Comparison of ENCODE assay signal across 19 cellular contexts in genomic region chr20:60857708-60858107, GRCh38.
DNase-seq lines count a peak whose midpoint lies in the region; ATAC-seq and TF ChIP-seq lines count a peak whose summit lies in the region.
"Had no signal": no experiment of that assay in that cellular context is flagged by ENCODE, and none has a peak within 500 bp of the region (broad histone marks: within the 10 kb centered on the region; RNA-seq: fewer than 3 reads in every experiment).

No MANE protein-coding gene starts in this region.

- H3K4me3 Mint-ChIP-seq in HFFc6: no peak overlapping the region
- no peak overlapping the region for H3K4me3 Mint-ChIP-seq in activated CD8-positive, alpha-beta T cell treated with anti-CD3 and anti-CD28 coated beads, Interleukin-2, amount 10 ng/mL, durations not matched to agents 7 days and 5 days

- no peak for ATAC-seq in HG02885 (IDR thresholded peaks at IDR 0.05; ENCODE audit: poor library complexity, unreplicated experiment)
- ATAC-seq in stimulated activated naive CD8-positive, alpha-beta T cell treated with anti-CD3 and anti-CD28 coated beads, Interleukin-15, Interleukin-2, amounts not matched to agents 100 U/mL and 50 U/mL, for 24 hours: no peak
- no peak for ATAC-seq in activated CD8-positive, alpha-beta T cell treated with anti-CD3 and anti-CD28 coated beads, Interleukin-2, amount 10 ng/mL, durations not matched to agents 7 days and 5 days

- H2BK12ac ChIP-seq in mesenchymal stem cell (ENCODE audit: low read length in 2 of 2): no peak overlapping the region

- in situ Hi-C loops in astrocyte of the spinal cord (cut with HindIII; ENCODE audit: low sequenced_read_pairs): no loop called here

- H3K4ac ChIP-seq in mesenchymal stem cell (ENCODE audit: low read depth in 1 of 2, low read length in 2 of 2): no peak overlapping the region

- CTCF ChIA-PET in activated CD8-positive, alpha-beta T cell treated with anti-CD3 and anti-CD28 coated beads, Interleukin-2, amount 10 ng/mL, durations not matched to agents 7 days and 5 days (lab: Charles Lee): no interaction called here

- H3K18ac ChIP-seq in mesenchymal stem cell (ENCODE audit: low read depth in 1 of 2, low read length in 2 of 2): no peak overlapping the region

- no peak overlapping the region for H3K14ac ChIP-seq in mesenchymal stem cell (ENCODE audit: low read length in 2 of 2)

- peak overlapping the region; percentile 30 for H3K9ac ChIP-seq in mesenchymal stem cell (ENCODE audit: low read length)

- no peak overlapping the region for H2AFZ ChIP-seq in mesenchymal stem cell (ENCODE audit: low read depth, low read length)

- TF ChIP-seq CTCF in AG09309 (IDR thresholded peaks at IDR 0.05; ENCODE audit: control insufficient read depth, insufficient read depth, low read depth, low read length, missing control alignments): no peak
- no peak for TF ChIP-seq CTCF in HFFc6 (IDR thresholded peaks at IDR 0.05)
- TF ChIP-seq CTCF in astrocyte of the spinal cord (IDR thresholded peaks at IDR 0.05; ENCODE audit: low read depth, low read length): no peak

- no peaks in the 10 kb centered on the region for H3K36me3 ChIP-seq in mesenchymal stem cell (ENCODE audit: control insufficient read depth in 1 of 2, insufficient read depth in 2 of 2, low read depth in 1 of 2, low read length in 2 of 2)
- H3K36me3 ChIP-seq: ovary, thoracic aorta had no signal

- H3K4me2 ChIP-seq in mesenchymal stem cell (ENCODE audit: low read length, poor library complexity, severe bottlenecking): no peak overlapping the region

- WGBS in mesenchymal stem cell: 58% methylated on average over 5 of the region's 6 CpGs

- POLR2A ChIA-PET in activated CD8-positive, alpha-beta T cell treated with anti-CD3 and anti-CD28 coated beads, Interleukin-2, amount 10 ng/mL, durations not matched to agents 7 days and 5 days (lab: Charles Lee): no interaction called here

- no peak overlapping the region for H4K8ac ChIP-seq in mesenchymal stem cell (ENCODE audit: low read length)

- no peak overlapping the region for H2BK120ac ChIP-seq in mesenchymal stem cell (ENCODE audit: low read depth, low read length)

- no peaks in the 10 kb centered on the region for H3K79me1 ChIP-seq in mesenchymal stem cell (replicated peaks; ENCODE audit: low read length, poor library complexity, severe bottlenecking)

- H4K91ac ChIP-seq in mesenchymal stem cell (ENCODE audit: low read length): no peak overlapping the region

- no peak overlapping the region for H2BK15ac ChIP-seq in mesenchymal stem cell (ENCODE audit: low read depth, poor library complexity, severe bottlenecking)

- no peak overlapping the region for H3K27ac Mint-ChIP-seq in HFFc6
- no peak overlapping the region for H3K27ac Mint-ChIP-seq in activated CD8-positive, alpha-beta T cell treated with anti-CD3 and anti-CD28 coated beads, Interleukin-2, amount 10 ng/mL, durations not matched to agents 7 days and 5 days

- DNase-seq in AG09309 (ENCODE audit: low read depth) (peak; percentile 3), HFFc6 (peak; percentile 1), astrocyte of the spinal cord (ENCODE audit: low read depth, low spot score) (peak; percentile 38), mesenchymal stem cell (peak; percentile 43)
- DNase-seq in stimulated activated naive CD8-positive, alpha-beta T cell treated with anti-CD3 and anti-CD28 coated beads, Interleukin-15, Interleukin-2, amounts not matched to agents 100 U/mL and 50 U/mL, for 24 hours: no peak
- DNase-seq in activated CD4-positive, CD25-positive, alpha-beta regulatory T cell (lab: John Stamatoyannopoulos, UW): no peak
- no peak for DNase-seq in activated CD8-positive, alpha-beta T cell treated with anti-CD3 and anti-CD28 coated beads, Interleukin-2, amount 10 ng/mL, durations not matched to agents 7 days and 5 days
- DNase-seq: activated gamma-delta T cell, anterior cingulate cortex, head of caudate nucleus, KG1, NCI-H1436, ovary, T-helper 1 cell had no signal

- no peak overlapping the region for H3K23ac ChIP-seq in mesenchymal stem cell (ENCODE audit: low read length in 2 of 2)

- H3K9me3 Mint-ChIP-seq in HFFc6: peaks cover 29% of the 10 kb centered on the region
- H3K9me3 Mint-ChIP-seq in activated CD8-positive, alpha-beta T cell treated with anti-CD3 and anti-CD28 coated beads, Interleukin-2, amount 10 ng/mL, durations not matched to agents 7 days and 5 days (ENCODE audit: insufficient read depth): no peaks in the 10 kb centered on the region

- no peak overlapping the region for H3K27ac ChIP-seq in mesenchymal stem cell (ENCODE audit: low read length, poor library complexity, severe bottlenecking)
- H3K27ac ChIP-seq: C4-2B, coronary artery, ovary, skin epidermis, thoracic aorta had no signal

- no peak overlapping the region for H2BK5ac ChIP-seq in mesenchymal stem cell (ENCODE audit: low read depth, low read length, poor library complexity, severe bottlenecking)

- no peak overlapping the region for H3K4me3 ChIP-seq in AG09309 (ENCODE audit: control insufficient read depth, low read depth, low read length)
- no peak overlapping the region for H3K4me3 ChIP-seq in astrocyte of the spinal cord (ENCODE audit: low read depth, low read length)
- peak overlapping the region in 1 of 2 experiments; percentile 39 for H3K4me3 ChIP-seq in mesenchymal stem cell (ENCODE audit: insufficient read depth in 1 of 2, low read depth in 1 of 2, low read length in 2 of 2)
- H3K4me3 ChIP-seq: coronary artery, ovary, skin epidermis, thoracic aorta had no signal

- H3K36me3 Mint-ChIP-seq in HFFc6 (ENCODE audit: low read depth): no peaks in the 10 kb centered on the region
- H3K36me3 Mint-ChIP-seq in activated CD8-positive, alpha-beta T cell treated with anti-CD3 and anti-CD28 coated beads, Interleukin-2, amount 10 ng/mL, durations not matched to agents 7 days and 5 days (ENCODE audit: low read depth): no peaks in the 10 kb centered on the region

- no peaks in the 10 kb centered on the region for H3K4me1 Mint-ChIP-seq in HFFc6 (ENCODE audit: low read depth)
- H3K4me1 Mint-ChIP-seq in activated CD8-positive, alpha-beta T cell treated with anti-CD3 and anti-CD28 coated beads, Interleukin-2, amount 10 ng/mL, durations not matched to agents 7 days and 5 days (ENCODE audit: low read depth): no peaks in the 10 kb centered on the region

- H3K27me3 Mint-ChIP-seq in HFFc6 (ENCODE audit: insufficient read depth): no peaks in the 10 kb centered on the region
- no peaks in the 10 kb centered on the region for H3K27me3 Mint-ChIP-seq in activated CD8-positive, alpha-beta T cell treated with anti-CD3 and anti-CD28 coated beads, Interleukin-2, amount 10 ng/mL, durations not matched to agents 7 days and 5 days (ENCODE audit: low read depth)

- peaks cover 5% of the 10 kb centered on the region for H3K9me3 ChIP-seq in mesenchymal stem cell (ENCODE audit: control insufficient read depth, low read length)
- H3K9me3 ChIP-seq: ovary, thoracic aorta had no signal

- H2AK5ac ChIP-seq in mesenchymal stem cell (ENCODE audit: low read length, severe bottlenecking): no peak overlapping the region

- no peaks in the 10 kb centered on the region for H3K27me3 ChIP-seq in mesenchymal stem cell (ENCODE audit: control insufficient read depth in 1 of 2, insufficient read depth in 1 of 2, low read length in 2 of 2)
- H3K27me3 ChIP-seq: ovary had no signal

- H3K4me1 ChIP-seq in mesenchymal stem cell (ENCODE audit: control insufficient read depth, insufficient read depth, low read depth, low read length): no peaks in the 10 kb centered on the region

Comparison
In these comparisons a context has a peak if more than half of its experiments do, and no peak if none do; other contexts are left out.
1. DNase-seq: peak in AG09309 (single experiment), HFFc6 (single experiment), astrocyte of the spinal cord (single experiment) and mesenchymal stem cell (single experiment); none in stimulated activated naive CD8-positive, alpha-beta T cell treated with anti-CD3 and anti-CD28 coated beads, Interleukin-15, Interleukin-2, amounts not matched to agents 100 U/mL and 50 U/mL, for 24 hours (single experiment), activated CD4-positive, CD25-positive, alpha-beta regulatory T cell (0 of 4) and activated CD8-positive, alpha-beta T cell treated with anti-CD3 and anti-CD28 coated beads, Interleukin-2, amount 10 ng/mL, durations not matched to agents 7 days and 5 days (single experiment).